Comparison of ENCODE assay signal across 15 cellular contexts in the genomic region with DNA sequence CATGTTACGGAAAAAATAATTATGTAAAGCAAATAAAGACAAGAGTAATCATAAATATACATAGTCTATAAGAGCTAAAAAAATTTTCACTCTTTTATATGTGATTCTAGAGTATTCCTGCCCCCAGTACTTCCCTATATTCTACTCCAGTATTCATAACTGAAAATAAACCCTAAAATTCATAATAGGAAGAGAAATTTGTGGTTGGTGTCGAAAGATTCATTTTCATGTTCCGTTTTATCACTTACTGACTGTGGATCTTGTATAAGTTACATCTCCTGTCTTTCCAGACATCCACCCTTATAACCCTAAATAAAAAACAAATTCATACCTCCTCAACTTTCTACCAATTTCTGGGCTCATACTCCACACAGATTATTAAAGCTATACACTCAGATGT. TPM values are rescaled to one million over a fixed set of nuclear protein-coding genes. Genes with fewer than 3 reads are reported as not detected.
DNase-seq lines count a peak whose midpoint lies in the region; ATAC-seq, FAIRE-seq and TF ChIP-seq lines count a peak whose summit lies in the region.
"Had no signal": no experiment of that assay in that cellular context is flagged by ENCODE, and none has a peak within 500 bp of the region (broad histone marks: within the 10 kb centered on the region; RNA-seq: fewer than 3 reads in every experiment).

No MANE protein-coding gene starts in this region.

- 45% methylated on average over 3 of the region's 3 CpGs for WGBS in GM12878 (ENCODE audit: insufficient coverage, insufficient replicate concordance, low lambda C conversion rate, missing lambda C conversion rate)
- WGBS in transverse colon (ENCODE audit: low coverage in 1 of 2), 2 donors = 78 to 88% methylated on average over 3 of the region's 3 CpGs

- no peak for FAIRE-seq in GM12878 (lab: Jason Lieb, UNC)

- H3K36me3 Mint-ChIP-seq in activated naive CD4-positive, alpha-beta T cell treated with anti-CD3 and anti-CD28 coated beads for 36 hours (ENCODE audit: low read depth) = peaks cover 3% of the 10 kb centered on the region

- no peaks in the 10 kb centered on the region for H3K27me3 Mint-ChIP-seq in activated naive CD4-positive, alpha-beta T cell treated with anti-CD3 and anti-CD28 coated beads for 36 hours (ENCODE audit: low read depth)

- no peak for TF ChIP-seq EP300 in GM12878 (IDR thresholded peaks at IDR 0.05; ENCODE audit: borderline replicate concordance in 1 of 2, control insufficient read depth in 1 of 2, low read depth in 2 of 2, low read length in 2 of 2)
- no peak for TF ChIP-seq EP300 in transverse colon (IDR thresholded peaks at IDR 0.05; ENCODE audit: low read depth)

- RAD21 ChIA-PET in GM12878 (lab: Charles Lee; ENCODE audit: unreplicated experiment) = interaction anchor here (0.8 to 7.5 kb wide), 3 partner anchors 8 to 49 kb away, joined by 3 to 108 read pairs (median 4); no protein-coding TSS in a partner anchor

- H4K20me1 ChIP-seq in OCI-LY1 (ENCODE audit: insufficient read depth, low read length) (no peaks in the 10 kb centered on the region), GM12878 (ENCODE audit: control insufficient read depth, insufficient read depth) (no peaks in the 10 kb centered on the region)

- H3K27me3 ChIP-seq in OCI-LY1 (ENCODE audit: insufficient read depth, low read length) = no peaks in the 10 kb centered on the region
- H3K27me3 ChIP-seq in GM12878 (replicated peaks in 1 of 2; ENCODE audit: control insufficient read depth in 2 of 2, insufficient read depth in 2 of 2, low read length in 1 of 2) = no peaks in the 10 kb centered on the region
- no peaks in the 10 kb centered on the region for H3K27me3 ChIP-seq in transverse colon
- H3K27me3 ChIP-seq: gastroesophageal sphincter had no signal

- H3K27ac Mint-ChIP-seq in activated naive CD4-positive, alpha-beta T cell treated with anti-CD3 and anti-CD28 coated beads for 36 hours = peak overlapping the region; percentile 83

- H3K4me1 ChIP-seq in OCI-LY1 (ENCODE audit: insufficient read depth, low read length, severe bottlenecking) = peaks cover 64% of the 10 kb centered on the region
- H3K4me1 ChIP-seq in GM12878 (ENCODE audit: control insufficient read depth, insufficient read depth, low read length) = peaks cover 29% of the 10 kb centered on the region
- H3K4me1 ChIP-seq in transverse colon = peaks cover 0 to 32% (median 0%) of the 10 kb centered on the region in 4 donors

- ATAC-seq in GM12878 = no peak
- ATAC-seq: gastroesophageal sphincter had no signal

- H3K4me3 ChIP-seq in OCI-LY1 (ENCODE audit: low read depth, low read length, poor library complexity, severe bottlenecking) (no peak overlapping the region), GM12878 (no peak overlapping the region), transverse colon (no peak overlapping the region)
- H3K4me3 ChIP-seq: gastroesophageal sphincter had no signal

- peaks cover 72% of the 10 kb centered on the region for H3K4me1 Mint-ChIP-seq in activated naive CD4-positive, alpha-beta T cell treated with anti-CD3 and anti-CD28 coated beads for 36 hours (ENCODE audit: low read depth)

- no peak for TF ChIP-seq RAD21 in GM12878 (IDR thresholded peaks at IDR 0.05; ENCODE audit: insufficient read depth, low read depth, low read length)

- BruUV-seq in GM12878 (replicated peaks; lab: Mats Ljungman, UMichigan) = no TSS peak

- H3K9ac ChIP-seq in OCI-LY1 (ENCODE audit: low read length) (no peak overlapping the region), GM12878 (ENCODE audit: control insufficient read depth, insufficient read depth, low read length) (no peak overlapping the region)

- H3K9me2 ChIP-seq in OCI-LY1 (ENCODE audit: low read depth, low read length) = no peaks in the 10 kb centered on the region

- peaks cover 9% of the 10 kb centered on the region for H3K36me3 ChIP-seq in OCI-LY1 (ENCODE audit: insufficient read depth, low read length)
- H3K36me3 ChIP-seq in GM12878 (ENCODE audit: control insufficient read depth in 2 of 2, insufficient read depth in 2 of 2, low read length in 1 of 2) = no peaks in the 10 kb centered on the region
- no peaks in the 10 kb centered on the region for H3K36me3 ChIP-seq in transverse colon
- H3K36me3 ChIP-seq: gastroesophageal sphincter had no signal

- H3K4me3 Mint-ChIP-seq in activated naive CD4-positive, alpha-beta T cell treated with anti-CD3 and anti-CD28 coated beads for 36 hours = peak overlapping the region; percentile 44

- H2AFZ ChIP-seq in OCI-LY1 (ENCODE audit: low read length) = no peak overlapping the region
- no peak overlapping the region for H2AFZ ChIP-seq in GM12878 (ENCODE audit: control insufficient read depth, low read depth, low read length)

- CTCF ChIA-PET in activated naive CD4-positive, alpha-beta T cell treated with anti-CD3 and anti-CD28 coated beads for 36 hours (lab: Charles Lee) = interaction anchor here (0.8 to 0.9 kb wide), 2 partner anchors 10 to 69 kb away, joined by 4 to 6 read pairs; no protein-coding TSS in a partner anchor
- CTCF ChIA-PET in GM12878 (lab: Yijun Ruan, JAX) (interaction anchor here (1.1 to 6.5 kb wide), 2 partner anchors 8 to 219 kb away, joined by 3 to 47 read pairs; no protein-coding TSS in a partner anchor), GM10248 (lab: Yijun Ruan, JAX) (interaction anchor here (0.8 to 1.6 kb wide), 4 partner anchors 11 to 121 kb away, joined by 3 to 4 read pairs (median 4); a partner anchor contains a TSS)

- H3K79me2 ChIP-seq in OCI-LY1 (ENCODE audit: insufficient read depth, low read length) (peaks cover 60% of the 10 kb centered on the region), GM12878 (ENCODE audit: control insufficient read depth, insufficient read depth, low read length) (peaks cover 15% of the 10 kb centered on the region)

- H3K9me3 Mint-ChIP-seq in activated naive CD4-positive, alpha-beta T cell treated with anti-CD3 and anti-CD28 coated beads for 36 hours = no peaks in the 10 kb centered on the region

- TF ChIP-seq POLR2A in GM12878 (IDR thresholded peaks at IDR 0.05; ENCODE audit: low read depth, low read length) (no peak), transverse colon (IDR thresholded peaks at IDR 0.05) (no peak)

- H3K27ac ChIP-seq in OCI-LY1 (ENCODE audit: low read depth, low read length, poor library complexity, severe bottlenecking) = peak overlapping the region; percentile 90
- H3K27ac ChIP-seq in GM12878 (ENCODE audit: control insufficient read depth, insufficient read depth) = no peak overlapping the region
- peak overlapping the region in 3 of 4 donors; percentile 6 to 40 (median 33) for H3K27ac ChIP-seq in transverse colon
- H3K27ac ChIP-seq: gastroesophageal sphincter had no signal

- TF ChIP-seq CTCF in OCI-LY1 (IDR thresholded peaks at IDR 0.05; ENCODE audit: low read length) (no peak), GM12878 (IDR thresholded peaks at IDR 0.05 in 2 of 3, conservative IDR thresholded peaks at IDR 0.05 in 1 of 3; ENCODE audit: control insufficient read depth in 2 of 3, extremely low read depth in 1 of 3, insufficient read depth in 1 of 3, low read depth in 3 of 3, low read length in 3 of 3) (no peak), transverse colon (IDR thresholded peaks at IDR 0.05) (no peak), GM10248 (IDR thresholded peaks at IDR 0.05; ENCODE audit: control extremely low read depth, extremely low read depth, low read depth, missing control alignments) (no peak)

- peak overlapping the region; percentile 3; the same call in 1 of the 2 replicates for H3K4me2 ChIP-seq in OCI-LY1 (ENCODE audit: low read length)
- H3K4me2 ChIP-seq in GM12878 (ENCODE audit: control insufficient read depth, insufficient read depth) = 0 out of 2 replicates have a peak overlapping the region, but pooled peaks have one; percentile 50

- POLR2A ChIA-PET in GM12878 (lab: Charles Lee) (no interaction called here), GM10248 (lab: Yijun Ruan, JAX) (no interaction called here)

- no peak for DNase-seq in activated naive CD4-positive, alpha-beta T cell treated with anti-CD3 and anti-CD28 coated beads for 36 hours
- no peak for DNase-seq in activated naive CD4-positive, alpha-beta T cell (lab: John Stamatoyannopoulos, UW)
- DNase-seq in GM12878 (ENCODE audit: low read depth, low spot score) = no peak
- DNase-seq in transverse colon = no peak
- DNase-seq in GM10248 (ENCODE audit: extremely low spot score) = no peak
- no peak for DNase-seq in stimulated activated naive CD4-positive, alpha-beta T cell treated with Interleukin-2 at 50 U/mL for 16 hours (lab: John Stamatoyannopoulos, UW)
- no peak for DNase-seq in GM19240 (ENCODE audit: insufficient read length, low spot score)
- DNase-seq: activated CD4-positive, alpha-beta T cell treated with anti-CD3 and anti-CD28 coated beads, Interleukin-2, amount 50 U/mL, for 4 hours; cerebellar nuclear complex; DMS79 treated with DMSO at 0.1 percent for 48 hours; NCI-H1694 treated with DMSO at 0.1 percent for 48 hours; NCI-H526; T1000 had no signal

- peaks cover 2% of the 10 kb centered on the region; the same call in 1 of the 2 replicates for H3F3A ChIP-seq in OCI-LY1 (ENCODE audit: insufficient read depth, low read length)

- SMC1A ChIA-PET in GM12878 (lab: Charles Lee; ENCODE audit: uncharacterized antibody, unreplicated experiment) = interaction anchor here (1.2 to 10.8 kb wide), 4 partner anchors 8 to 69 kb away, joined by 3 to 160 read pairs (median 28); a partner anchor contains a TSS

- intact Hi-C loops in activated naive CD4-positive, alpha-beta T cell treated with anti-CD3 and anti-CD28 coated beads for 36 hours (cut with micrococcal nuclease) = no loop called here
- intact Hi-C loops in GM12878 (cut with micrococcal nuclease; ENCODE audit: unreplicated experiment) (no loop called here), transverse colon (cut with DNase I; ENCODE audit: low total_unique reads) (no loop called here)

- in situ Hi-C loops in GM12878 (cut with MboI) (no loop called here), transverse colon (cut with MboI; ENCODE audit: low pct_ligation_motif_present in 1 of 4, low pct_unique_long_range_greater_than_20kb in 1 of 4, low sequenced_read_pairs in 3 of 4) (loop anchor here in 1 of 4 donors (25.0 kb wide), 1 partner anchor 185 kb away; no protein-coding TSS in a partner anchor)

- H3K9me3 ChIP-seq in OCI-LY1 (ENCODE audit: low read length) (peaks cover 10% of the 10 kb centered on the region), GM12878 (replicated peaks; ENCODE audit: control insufficient read depth, insufficient read depth, low read length) (peaks cover 4% of the 10 kb centered on the region), transverse colon (no peaks in the 10 kb centered on the region)
- H3K9me3 ChIP-seq: gastroesophageal sphincter had no signal

RNA-seq across cellular contexts. Expression of a gene that starts 16.0 kb away (rescaled TPM):
- 100 to 1,000 TPM; 387 to 391 TPM for total RNA-seq in activated naive CD4-positive, alpha-beta T cell treated with anti-CD3 and anti-CD28 coated beads for 36 hours
- 485 and 489 TPM in 2 replicates for total RNA-seq in GM12878 (2013; cell fraction: nucleolus; rRNA removed)
- total RNA-seq in GM12878 (2014; rRNA removed) (337 and 351 TPM in 2 replicates), GM12878 (2014; rRNA removed; fragmentation: Illumina TruSeq; extraction: Trizol) (218 TPM in 2 replicates), GM12878 (2021) (239 and 247 TPM in 2 replicates), transverse colon (100 to 1,000 TPM; 232 to 658 (median 509) TPM)
- 64.8 TPM for polyA plus RNA-seq in GM12878 (2011; ENCODE audit: low read depth)
- polyA plus RNA-seq in GM12878 (2011; rRNA removed) (80.9 and 82.1 TPM in 2 replicates), GM12878 (2014; fragmentation: Illumina TruSeq; extraction: Trizol) (200 and 216 TPM in 2 replicates), GM12878 (2014; fragmentation: Nextera tagmentation; extraction: Ambion mirVana) (10 to 100 TPM; 59.6 to 73.3 TPM), GM12878 (2014; rRNA removed) (132 and 143 TPM in 2 replicates), GM12878 (2016; fragmentation: Nextera tagmentation; extraction: Ambion mirVana) (100 to 1,000 TPM; 141 to 146 TPM)
- polyA plus RNA-seq in GM12878 (2011; cell fraction: cytosol; rRNA removed) = 104 and 129 TPM in 2 replicates
- 52.1 and 62.2 TPM in 2 replicates for polyA plus RNA-seq in GM12878 (2011; cell fraction: nucleus; rRNA removed)
- 94.4 and 94.6 TPM in 2 replicates for polyA plus RNA-seq in GM12878 (2012)
- polyA minus RNA-seq in GM12878 (2011; rRNA and poly(A)+ RNA removed) = 286 and 329 TPM in 2 replicates
- 138 and 193 TPM in 2 replicates for polyA minus RNA-seq in GM12878 (2011; cell fraction: cytosol; rRNA and poly(A)+ RNA removed)
- polyA minus RNA-seq in GM12878 (2011; cell fraction: nucleus; rRNA and poly(A)+ RNA removed) = 137 and 215 TPM in 2 replicates
